1 cellular context compared by ENCODE assay signal in the genomic region with DNA sequence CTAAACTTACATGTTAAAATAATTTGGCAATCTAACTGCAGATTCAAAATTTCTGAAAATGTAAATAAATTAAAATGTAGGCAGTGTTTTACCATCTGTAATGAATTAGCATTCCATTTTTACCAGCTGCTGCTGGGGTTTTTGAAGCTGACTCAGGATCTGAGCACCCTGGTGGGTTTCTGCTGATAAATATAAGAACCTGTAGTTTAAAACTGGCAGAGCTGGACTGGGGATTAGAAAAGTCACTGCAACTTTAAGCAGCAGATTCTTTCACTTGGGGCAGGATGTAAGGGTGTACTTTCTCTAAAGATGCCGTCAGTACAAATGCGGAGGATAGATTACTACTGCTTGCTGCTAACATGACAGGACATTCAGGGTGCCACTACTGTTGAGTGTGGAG.
TF ChIP-seq lines count a peak whose summit lies in the region.

No MANE protein-coding gene starts in this region.

TF ChIP-seq in HepG2, 621 proteins besides CTCF, POLR2A, EP300 and RAD21 (continued from another document):
- TF ChIP-seq, protein P1, sequence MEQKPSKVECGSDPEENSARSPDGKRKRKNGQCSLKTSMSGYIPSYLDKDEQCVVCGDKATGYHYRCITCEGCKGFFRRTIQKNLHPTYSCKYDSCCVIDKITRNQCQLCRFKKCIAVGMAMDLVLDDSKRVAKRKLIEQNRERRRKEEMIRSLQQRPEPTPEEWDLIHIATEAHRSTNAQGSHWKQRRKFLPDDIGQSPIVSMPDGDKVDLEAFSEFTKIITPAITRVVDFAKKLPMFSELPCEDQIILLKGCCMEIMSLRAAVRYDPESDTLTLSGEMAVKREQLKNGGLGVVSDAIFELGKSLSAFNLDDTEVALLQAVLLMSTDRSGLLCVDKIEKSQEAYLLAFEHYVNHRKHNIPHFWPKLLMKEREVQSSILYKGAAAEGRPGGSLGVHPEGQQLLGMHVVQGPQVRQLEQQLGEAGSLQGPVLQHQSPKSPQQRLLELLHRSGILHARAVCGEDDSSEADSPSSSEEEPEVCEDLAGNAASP (CRISPR knock-in tag; IDR thresholded peaks at IDR 0.05; ENCODE audit: borderline replicate concordance) = no peak
- no peak for TF ChIP-seq ZNF619 (CRISPR knock-in tag; IDR thresholded peaks at IDR 0.05)
- TF ChIP-seq HDAC1 (CRISPR knock-in tag; IDR thresholded peaks at IDR 0.05) = no peak
- TF ChIP-seq, protein P2, sequence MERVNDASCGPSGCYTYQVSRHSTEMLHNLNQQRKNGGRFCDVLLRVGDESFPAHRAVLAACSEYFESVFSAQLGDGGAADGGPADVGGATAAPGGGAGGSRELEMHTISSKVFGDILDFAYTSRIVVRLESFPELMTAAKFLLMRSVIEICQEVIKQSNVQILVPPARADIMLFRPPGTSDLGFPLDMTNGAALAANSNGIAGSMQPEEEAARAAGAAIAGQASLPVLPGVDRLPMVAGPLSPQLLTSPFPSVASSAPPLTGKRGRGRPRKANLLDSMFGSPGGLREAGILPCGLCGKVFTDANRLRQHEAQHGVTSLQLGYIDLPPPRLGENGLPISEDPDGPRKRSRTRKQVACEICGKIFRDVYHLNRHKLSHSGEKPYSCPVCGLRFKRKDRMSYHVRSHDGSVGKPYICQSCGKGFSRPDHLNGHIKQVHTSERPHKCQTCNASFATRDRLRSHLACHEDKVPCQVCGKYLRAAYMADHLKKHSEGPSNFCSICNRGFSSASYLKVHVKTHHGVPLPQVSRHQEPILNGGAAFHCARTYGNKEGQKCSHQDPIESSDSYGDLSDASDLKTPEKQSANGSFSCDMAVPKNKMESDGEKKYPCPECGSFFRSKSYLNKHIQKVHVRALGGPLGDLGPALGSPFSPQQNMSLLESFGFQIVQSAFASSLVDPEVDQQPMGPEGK (CRISPR knock-in tag; IDR thresholded peaks at IDR 0.05) = no peak
- TF ChIP-seq SP1 (IDR thresholded peaks at IDR 0.05) = no peak
- no peak for TF ChIP-seq SP1 (CRISPR knock-in tag; IDR thresholded peaks at IDR 0.05)
- no peak for TF ChIP-seq TARDBP (CRISPR knock-in tag; IDR thresholded peaks at IDR 0.05)
- no peak for TF ChIP-seq MYC (CRISPR knock-in tag; IDR thresholded peaks at IDR 0.05; ENCODE audit: borderline replicate concordance)
- no peak for TF ChIP-seq ZNF746 (CRISPR knock-in tag; IDR thresholded peaks at IDR 0.05)
